In the genomic region with DNA sequence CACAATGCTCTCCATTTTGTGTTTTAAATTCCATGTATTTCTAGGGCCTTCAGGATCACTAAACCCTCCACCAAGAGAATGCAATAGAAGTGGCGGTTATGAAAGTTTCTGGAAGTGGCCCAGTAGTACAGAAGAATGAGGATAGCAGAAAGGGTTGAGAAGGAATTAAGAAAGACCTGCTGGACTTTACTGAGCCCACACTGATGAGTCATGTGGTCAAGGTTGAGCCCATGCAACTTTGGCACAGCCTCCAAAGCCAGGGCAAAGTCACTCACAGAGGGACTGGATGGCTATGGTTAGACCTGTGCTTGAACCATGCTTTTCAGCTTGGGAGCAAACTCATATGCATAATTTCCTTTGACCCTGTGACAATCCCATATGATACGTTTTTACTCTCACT, we compare ENCODE assay signal across 26 cellular contexts.
DNase-seq lines count a peak whose midpoint lies in the region; TF ChIP-seq lines count a peak whose summit lies in the region.
"Had no signal": no experiment of that assay in that cellular context is flagged by ENCODE, and none has a peak within 500 bp of the region (broad histone marks: within the 10 kb centered on the region; RNA-seq: fewer than 3 reads in every experiment).

No MANE protein-coding gene starts in this region.

- H3K9me3 Mint-ChIP-seq in type B pancreatic cell, result peaks cover 6% of the 10 kb centered on the region
- H3K9me3 Mint-ChIP-seq: CD4-positive, alpha-beta T cell; T-helper 2 cell treated with Interferon-gamma antibody and Interleukin-4, amounts not matched to agents 5 μg/mL and 100 μg/mL, for 36 hours; WTC11 had no signal

- H3K27me3 Mint-ChIP-seq in type B pancreatic cell, result peaks cover 15% of the 10 kb centered on the region
- H3K27me3 Mint-ChIP-seq: CD4-positive, alpha-beta T cell had no signal

- H3K4me3 ChIP-seq in AG10803 (ENCODE audit: low read length), result no peak overlapping the region
- no peak overlapping the region for H3K4me3 ChIP-seq in MG63
- H3K4me3 ChIP-seq in fibroblast of lung (replicated peaks in 1 of 4; ENCODE audit: control extremely low read depth in 1 of 4, insufficient read depth in 1 of 4, low read depth in 3 of 4, low read length in 4 of 4), result no peak overlapping the region
- H3K4me3 ChIP-seq in right atrium auricular region, result no peak overlapping the region
- H3K4me3 ChIP-seq: gastroesophageal sphincter, upper lobe of left lung had no signal

- H3K27ac Mint-ChIP-seq in type B pancreatic cell, result no peak overlapping the region
- H3K27ac Mint-ChIP-seq: CD4-positive, alpha-beta T cell; T-helper 2 cell treated with Interferon-gamma antibody and Interleukin-4, amounts not matched to agents 5 μg/mL and 100 μg/mL, for 36 hours; WTC11 had no signal

- no peaks in the 10 kb centered on the region for H3K79me2 ChIP-seq in fibroblast of lung (ENCODE audit: control insufficient read depth, insufficient read depth, low read length)

- H3K27ac ChIP-seq in fibroblast of lung (ENCODE audit: insufficient read depth, low read length) (peak overlapping the region; percentile 85), right atrium auricular region (no peak overlapping the region)
- H3K27ac ChIP-seq: upper lobe of left lung had no signal

- no peaks in the 10 kb centered on the region for H3K36me3 Mint-ChIP-seq in type B pancreatic cell
- H3K36me3 Mint-ChIP-seq: WTC11 had no signal

- no peaks in the 10 kb centered on the region for H3K27me3 ChIP-seq in MG63
- no peaks in the 10 kb centered on the region for H3K27me3 ChIP-seq in fibroblast of lung (ENCODE audit: control insufficient read depth, insufficient read depth, low read length)
- H3K27me3 ChIP-seq in right atrium auricular region, result no peaks in the 10 kb centered on the region
- H3K27me3 ChIP-seq: gastroesophageal sphincter, upper lobe of left lung had no signal

- H3K36me3 ChIP-seq in MG63 (no peaks in the 10 kb centered on the region), fibroblast of lung (ENCODE audit: control insufficient read depth, insufficient read depth, low read length) (no peaks in the 10 kb centered on the region), right atrium auricular region (no peaks in the 10 kb centered on the region)
- H3K36me3 ChIP-seq: gastroesophageal sphincter, upper lobe of left lung had no signal

- peaks cover 5% of the 10 kb centered on the region for H3K4me1 Mint-ChIP-seq in type B pancreatic cell (ENCODE audit: unreplicated experiment)

- no peak for TF ChIP-seq CTCF in AG10803 (conservative IDR thresholded peaks at IDR 0.05; ENCODE audit: low read length)
- TF ChIP-seq CTCF in fibroblast of lung (conservative IDR thresholded peaks at IDR 0.05 in 1 of 2, IDR thresholded peaks at IDR 0.05 in 1 of 2; ENCODE audit: low read depth in 1 of 2, low read length in 2 of 2), result no peak
- no peak for TF ChIP-seq CTCF in right atrium auricular region (IDR thresholded peaks at IDR 0.05)
- no peak for TF ChIP-seq CTCF in type B pancreatic cell (conservative IDR thresholded peaks at IDR 0.05)

- H4K20me1 ChIP-seq in fibroblast of lung (ENCODE audit: control insufficient read depth, extremely low read depth, insufficient read depth, low read length), result no peaks in the 10 kb centered on the region

- DNase-seq in AG10803 (ENCODE audit: low read depth) (peak; percentile 63), MG63 (peak; percentile 61), fibroblast of lung (ENCODE audit: low read depth in 2 of 2) (peak; percentile 32 to 77), myocyte (ENCODE audit: low read depth) (peak; percentile 27), right atrium auricular region (ENCODE audit: low spot score) (no peak), type B pancreatic cell (ENCODE audit: extremely low spot score, unreplicated experiment) (no peak)
- no peak for DNase-seq in stimulated activated CD4-positive, alpha-beta T cell treated with anti-CD3 and anti-CD28 coated beads, Interleukin-2, amount 100 ng/mL, for 48 hours
- DNase-seq in activated CD4-positive, alpha-beta T cell treated with anti-CD3 and anti-CD28 coated beads for 4 hours, result no peak
- DNase-seq: activated CD4-positive, alpha-beta T cell treated with anti-CD3 and anti-CD28 coated beads, Interleukin-2, amount 50 U/mL, for 48 hours; activated effector memory CD4-positive, alpha-beta T cell treated with anti-CD3 and anti-CD28 coated beads, Interleukin-2, amount 50 U/mL, for 16 hours; caudate nucleus; CD4-positive, alpha-beta T cell; dermis blood vessel endothelial cell; DMS153; GF-D8; KBM-7; mammary epithelial cell; NCI-H187; NCI-H526 treated with DMSO at 0.1 percent for 48 hours; nucleus accumbens; RPMI8226; stimulated activated CD4-positive, alpha-beta T cell treated with anti-CD3 and anti-CD28 coated beads, Interleukin-12 subunit alpha, Interleukin-12 subunit beta, amount 100 ng/mL, for 4 hours; upper lobe of left lung had no signal

- no peak overlapping the region for H3K4me3 Mint-ChIP-seq in type B pancreatic cell
- H3K4me3 Mint-ChIP-seq: CD4-positive, alpha-beta T cell; T-helper 2 cell treated with Interferon-gamma antibody and Interleukin-4, amounts not matched to agents 5 μg/mL and 100 μg/mL, for 36 hours; WTC11 had no signal

- H3K9ac ChIP-seq in fibroblast of lung (ENCODE audit: insufficient read depth, low read length), result no peak overlapping the region

- H3K4me1 ChIP-seq in fibroblast of lung (ENCODE audit: control insufficient read depth, extremely low read depth, insufficient read depth, low read length), result peaks cover 25% of the 10 kb centered on the region
- no peaks in the 10 kb centered on the region for H3K4me1 ChIP-seq in right atrium auricular region
- H3K4me1 ChIP-seq: upper lobe of left lung had no signal

- H3K9me3 ChIP-seq in MG63 (no peaks in the 10 kb centered on the region), fibroblast of lung (ENCODE audit: control insufficient read depth, insufficient read depth, low read depth, low read length) (no peaks in the 10 kb centered on the region), right atrium auricular region (no peaks in the 10 kb centered on the region)
- H3K9me3 ChIP-seq: gastroesophageal sphincter, upper lobe of left lung had no signal

- H3K4me2 ChIP-seq in fibroblast of lung (ENCODE audit: extremely low read depth, insufficient read depth, low read length), result peak overlapping the region; percentile 49

- H2AFZ ChIP-seq in fibroblast of lung (ENCODE audit: low read length), result no peak overlapping the region

Comparison
In these comparisons a context has a peak if more than half of its experiments do, and no peak if none do; other contexts are left out.
1. DNase-seq: peak in AG10803 (single experiment), MG63 (single experiment), fibroblast of lung (2 of 2) and myocyte (single experiment); none in right atrium auricular region (single experiment), stimulated activated CD4-positive, alpha-beta T cell treated with anti-CD3 and anti-CD28 coated beads, Interleukin-2, amount 100 ng/mL, for 48 hours (0 of 2), type B pancreatic cell (single experiment) and activated CD4-positive, alpha-beta T cell treated with anti-CD3 and anti-CD28 coated beads for 4 hours (0 of 2).